In genomic region chr12:88237954-88238353, GRCh38 we compare ENCODE assay signal across 12 cellular contexts.
DNase-seq lines count a peak whose midpoint lies in the region; ATAC-seq and TF ChIP-seq lines count a peak whose summit lies in the region.
"Had no signal": no experiment of that assay in that cellular context is flagged by ENCODE, and none has a peak within 500 bp of the region (broad histone marks: within the 10 kb centered on the region; RNA-seq: fewer than 3 reads in every experiment).

No MANE protein-coding gene starts in this region.

- no peak overlapping the region for H3K9ac ChIP-seq in neural progenitor cell

- no peaks in the 10 kb centered on the region for H3F3A ChIP-seq in neural progenitor cell (ENCODE audit: low read depth)

- no peaks in the 10 kb centered on the region for H3K79me2 ChIP-seq in neural progenitor cell (ENCODE audit: low read depth)

- H3K27ac Mint-ChIP-seq in neural progenitor cell (no peak overlapping the region), CD14-positive monocyte (no peak overlapping the region)

- TF ChIP-seq CTCF in epithelial cell of esophagus (IDR thresholded peaks at IDR 0.05; ENCODE audit: insufficient read depth, low read depth, low read length, missing control alignments): no peak
- TF ChIP-seq CTCF in neural progenitor cell (IDR thresholded peaks at IDR 0.05): no peak
- no peak for TF ChIP-seq CTCF in CD14-positive monocyte (IDR thresholded peaks at IDR 0.05)

- H3K27me3 Mint-ChIP-seq in neural progenitor cell (ENCODE audit: insufficient read depth, low read depth) (peaks cover 4% of the 10 kb centered on the region), CD14-positive monocyte (ENCODE audit: low read depth in 3 of 3) (peaks cover 0 to 5% (median 0%) of the 10 kb centered on the region in 3 donors)

- H2AFZ ChIP-seq in neural progenitor cell (replicated peaks): no peak overlapping the region

- no peak overlapping the region for H3K4me2 ChIP-seq in neural progenitor cell

- no peak overlapping the region for H3K27ac ChIP-seq in neural progenitor cell

- no peaks in the 10 kb centered on the region for H3K36me3 Mint-ChIP-seq in neural progenitor cell
- no peaks in the 10 kb centered on the region for H3K36me3 Mint-ChIP-seq in CD14-positive monocyte

- ATAC-seq in GM21381 (IDR thresholded peaks at IDR 0.05; ENCODE audit: unreplicated experiment) (peak; percentile 56), HG02571 (IDR thresholded peaks at IDR 0.05; ENCODE audit: unreplicated experiment) (no peak)

- H3K4me1 ChIP-seq in neural progenitor cell: no peaks in the 10 kb centered on the region

- DNase-seq in CMK (ENCODE audit: low read depth) (peak; percentile 12), LoVo (ENCODE audit: low spot score) (peak; percentile 24), epithelial cell of esophagus (ENCODE audit: low read depth) (peak; percentile 84), neural progenitor cell (ENCODE audit: low spot score) (no peak), CD14-positive monocyte (ENCODE audit: low spot score) (no peak), mucosa of gallbladder (ENCODE audit: low spot score) (no peak)
- DNase-seq: activated CD8-positive, alpha-beta memory T cell treated with anti-CD3 and anti-CD28 coated beads, Interleukin-2, amount 50 U/mL, for 4 hours; DMS153; effector CD8-positive, alpha-beta T cell; stimulated activated CD4-positive, alpha-beta T cell treated with anti-CD3 and anti-CD28 coated beads, Interleukin-2, amount 100 ng/mL, for 24 hours had no signal

- peaks cover 4% of the 10 kb centered on the region for H3K9me3 Mint-ChIP-seq in neural progenitor cell
- H3K9me3 Mint-ChIP-seq in CD14-positive monocyte: peaks cover 1 to 12% (median 5%) of the 10 kb centered on the region in 7 donors

- no peaks in the 10 kb centered on the region for H3K4me1 Mint-ChIP-seq in neural progenitor cell
- peaks cover 2% of the 10 kb centered on the region for H3K4me1 Mint-ChIP-seq in CD14-positive monocyte

- H3K4me3 ChIP-seq in epithelial cell of esophagus (ENCODE audit: low read length): no peak overlapping the region
- H3K4me3 ChIP-seq in neural progenitor cell: no peak overlapping the region

- H3K4me3 Mint-ChIP-seq in neural progenitor cell: no peak overlapping the region
- H3K4me3 Mint-ChIP-seq in CD14-positive monocyte: no peak overlapping the region

- H4K20me1 ChIP-seq in neural progenitor cell (ENCODE audit: low read depth): no peaks in the 10 kb centered on the region

- intact Hi-C loops in CD14-positive monocyte (cut with micrococcal nuclease): no loop called here

- no peaks in the 10 kb centered on the region for H3K9me3 ChIP-seq in neural progenitor cell (ENCODE audit: low read depth)

- H3K36me3 ChIP-seq in neural progenitor cell: no peaks in the 10 kb centered on the region

- H3K27me3 ChIP-seq in neural progenitor cell: no peaks in the 10 kb centered on the region

Comparison
In these comparisons a context has a peak if more than half of its experiments do, and no peak if none do; other contexts are left out.
1. DNase-seq: peak in CMK (single experiment), LoVo (single experiment) and epithelial cell of esophagus (single experiment); none in neural progenitor cell (single experiment), CD14-positive monocyte (single experiment) and mucosa of gallbladder (single experiment).